In genomic region chr2:72827495-72827894, GRCh38 we compare ENCODE assay signal across 11 cellular contexts.
"Had no signal": no experiment of that assay in that cellular context is flagged by ENCODE, and none has a peak within 500 bp of the region (broad histone marks: within the 10 kb centered on the region; RNA-seq: fewer than 3 reads in every experiment).

No MANE protein-coding gene starts in this region.

- H3K9me3 ChIP-seq: heart left ventricle, ovary, transverse colon had no signal

- H3K4me3 Mint-ChIP-seq: activated T-cell treated with anti-CD3 and anti-CD28 coated beads, Interleukin-2, amount 50 U/mL, for 4 hours had no signal

- H3K27ac Mint-ChIP-seq: activated naive CD4-positive, alpha-beta T cell treated with anti-CD3 and anti-CD28 coated beads, Interleukin-2, amount 50 U/mL, for 72 hours had no signal

- H3K36me3 ChIP-seq: heart left ventricle, ovary, transverse colon had no signal

- DNase-seq: activated CD4-positive, alpha-beta T cell treated with anti-CD3 and anti-CD28 coated beads, Interleukin-2, amount 50 U/mL, for 4 hours; activated CD4-positive, CD25-positive, alpha-beta regulatory T cell treated with anti-CD3 and anti-CD28 coated beads, Interleukin-2, amount 50 U/mL, for 72 hours; activated effector memory CD4-positive, alpha-beta T cell treated with anti-CD3 and anti-CD28 coated beads, Interleukin-2, amount 50 U/mL, for 16 hours; activated T-cell treated with anti-CD3 and anti-CD28 coated beads, Interleukin-2, amount 50 U/mL, for 4 hours; aorta; heart left ventricle; left ventricle myocardium superior; transverse colon had no signal

- H3K27me3 ChIP-seq: heart left ventricle, ovary had no signal

- H3K4me3 ChIP-seq: heart left ventricle, ovary, skin epidermis, transverse colon had no signal

- H3K9me3 Mint-ChIP-seq: activated naive CD4-positive, alpha-beta T cell treated with anti-CD3 and anti-CD28 coated beads, Interleukin-2, amount 50 U/mL, for 72 hours; activated T-cell treated with anti-CD3 and anti-CD28 coated beads, Interleukin-2, amount 50 U/mL, for 4 hours had no signal

- H3K27ac ChIP-seq: ovary, transverse colon had no signal
